In the genomic region with DNA sequence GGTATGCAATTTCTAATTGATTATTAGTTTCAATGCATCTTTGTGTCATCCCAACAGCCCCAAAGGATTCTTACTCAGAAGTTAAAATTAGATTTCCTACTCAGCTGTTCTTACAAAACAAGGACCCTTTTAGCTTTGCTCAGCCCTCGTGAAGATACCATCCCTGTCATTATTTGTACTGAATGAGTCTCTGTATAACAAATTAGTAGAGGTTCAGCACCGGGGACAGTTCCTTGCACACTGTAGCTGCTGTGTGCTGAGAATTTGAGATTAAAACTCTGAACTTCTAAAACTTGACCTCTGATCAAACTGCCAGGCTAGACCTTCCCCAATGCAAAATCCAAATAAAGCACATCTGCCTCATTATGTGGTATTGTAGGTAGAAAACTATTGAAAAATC, we compare ENCODE assay signal across 12 cellular contexts.
A peak's percentile ranks its signal among the peaks of the same experiment; 100 is the strongest.
DNase-seq lines count a peak whose midpoint lies in the region; ATAC-seq, FAIRE-seq and TF ChIP-seq lines count a peak whose summit lies in the region.
"Had no signal": no experiment of that assay in that cellular context is flagged by ENCODE, and none has a peak within 500 bp of the region (broad histone marks: within the 10 kb centered on the region; RNA-seq: fewer than 3 reads in every experiment).

No MANE protein-coding gene starts in this region.

- no peak overlapping the region for H2BK20ac ChIP-seq in H9 (ENCODE audit: low read depth, low read length, poor library complexity, severe bottlenecking)

- H3K4me2 ChIP-seq in H9 (ENCODE audit: insufficient read depth, insufficient read length, low read length) = no peak overlapping the region
- H3K4me2 ChIP-seq: smooth muscle cell had no signal

- no peaks in the 10 kb centered on the region for H3K4me1 ChIP-seq in H9 (ENCODE audit: insufficient read depth, low read length)

- no peaks in the 10 kb centered on the region for H3K36me3 ChIP-seq in bronchial epithelial cell (ENCODE audit: control insufficient read depth, insufficient read depth, low read length)
- H3K36me3 ChIP-seq: thoracic aorta had no signal

- TF ChIP-seq CTCF in H9 (conservative IDR thresholded peaks at IDR 0.05) (no peak), bronchial epithelial cell (IDR thresholded peaks at IDR 0.05; ENCODE audit: insufficient read depth, low read length, severe bottlenecking) (no peak), GM13976 (IDR thresholded peaks at IDR 0.05; ENCODE audit: borderline replicate concordance, control extremely low read depth, extremely low read depth, insufficient read depth, missing control alignments) (no peak)

- in situ Hi-C loops in GM13976 (cut with MboI; ENCODE audit: low sequenced_read_pairs, unreplicated experiment) = no loop called here

- H4K5ac ChIP-seq in H9 (ENCODE audit: insufficient read length, low read depth, low read length) = no peak overlapping the region

- H2BK15ac ChIP-seq in H9 (ENCODE audit: low read depth, low read length) = no peak overlapping the region

- H2AFZ ChIP-seq in H9 (ENCODE audit: low read length) = no peak overlapping the region

- no peak overlapping the region for H3K4ac ChIP-seq in H9 (ENCODE audit: low read depth, low read length)

- no peak overlapping the region for H4K8ac ChIP-seq in H9 (replicated peaks; ENCODE audit: insufficient read length, low read depth, low read length)

- no peaks in the 10 kb centered on the region for H3K79me2 ChIP-seq in H9 (ENCODE audit: insufficient read depth, low read length)

- H4K91ac ChIP-seq in H9 (ENCODE audit: insufficient read length, low read depth, low read length) = no peak overlapping the region

- peak; percentile 62 for FAIRE-seq in bronchial epithelial cell (lab: Jason Lieb, UNC)

- peaks cover 0 to 2% of the 10 kb centered on the region in 2 experiments; a peak in 1 of 5 replicates for H3K9me3 Mint-ChIP-seq in H9
- H3K9me3 Mint-ChIP-seq: T-helper 1 cell treated with Interleukin-12 subunit alpha and Interleukin-12 subunit beta and Interleukin-4 antibody, amounts not matched to agents 30 μg/mL and 1 μg/mL, for 36 hours had no signal

- H2BK120ac ChIP-seq in H9 (ENCODE audit: low read depth, low read length, poor library complexity, severe bottlenecking) = no peak overlapping the region

- H3K9ac ChIP-seq in H9 (ENCODE audit: extremely low read depth, insufficient read length, low read length) = no peak overlapping the region

- no peaks in the 10 kb centered on the region; a peak in 1 of 7 replicates for H3K36me3 Mint-ChIP-seq in H9 (ENCODE audit: insufficient read depth in 1 of 3, low read depth in 3 of 3)

- H2AK5ac ChIP-seq in H9 (ENCODE audit: insufficient read length, low read length) = no peak overlapping the region

- H3K4me1 Mint-ChIP-seq in H9 = no peaks in the 10 kb centered on the region

- H3T11ph ChIP-seq in H9 (ENCODE audit: low read length) = no peak overlapping the region

- no peak overlapping the region for H2BK12ac ChIP-seq in H9 (ENCODE audit: insufficient read length, low read depth, low read length)

- peaks cover 2% of the 10 kb centered on the region; the same call in 1 of the 2 replicates for H3K27me3 Mint-ChIP-seq in H9 (ENCODE audit: low read depth)

- no peak for ATAC-seq in Right ventricle myocardium inferior

- no peak overlapping the region for H3K27ac ChIP-seq in H9 (ENCODE audit: insufficient read length, low read depth, low read length)
- H3K27ac ChIP-seq: thoracic aorta had no signal

- H3K23ac ChIP-seq in H9 (ENCODE audit: insufficient read length, low read depth, low read length) = no peak overlapping the region

- no CpG with 5 or more reads among the region's 2 CpGs for WGBS in H9 (ENCODE audit: extremely low coverage, insufficient read length, low lambda C conversion rate)

- H3K79me1 ChIP-seq in H9 (ENCODE audit: insufficient read depth, low read depth, low read length, poor library complexity, severe bottlenecking) = no peaks in the 10 kb centered on the region

- DNase-seq in H9 = peak; percentile 40
- DNase-seq in MV-4-11 (lab: John Stamatoyannopoulos, UW) = peak; percentile 34
- peak; percentile 24 for DNase-seq in bronchial epithelial cell (ENCODE audit: low read depth)
- peak; percentile 13 for DNase-seq in mucosa of gallbladder (ENCODE audit: low spot score)
- no peak for DNase-seq in GM13976 (ENCODE audit: low spot score)
- no peak for DNase-seq in dedifferentiated amniotic fluid mesenchymal stem cell (ENCODE audit: extremely low spot score)
- DNase-seq in SHP77 (lab: John Stamatoyannopoulos, UW) = no peak
- no peak for DNase-seq in Right ventricle myocardium inferior (ENCODE audit: missing footprints)
- DNase-seq: NCI-H1048 had no signal

- H3K9me3 ChIP-seq in H9 (ENCODE audit: control insufficient read depth, low read depth, low read length) = no peaks in the 10 kb centered on the region
- H3K9me3 ChIP-seq: thoracic aorta had no signal

- H3K14ac ChIP-seq in H9 (ENCODE audit: insufficient read depth, low read length) = no peak overlapping the region

- H3K4me3 ChIP-seq in bronchial epithelial cell (ENCODE audit: low read depth, low read length) = no peak overlapping the region
- H3K4me3 ChIP-seq: smooth muscle cell, thoracic aorta had no signal

- H4K20me1 ChIP-seq in H9 (ENCODE audit: control insufficient read depth, insufficient read depth, insufficient read length) = no peaks in the 10 kb centered on the region

- no peak overlapping the region for H2BK5ac ChIP-seq in H9 (ENCODE audit: insufficient read length, low read length)

- no peak overlapping the region for H3K4me3 Mint-ChIP-seq in H9
- H3K4me3 Mint-ChIP-seq: T-helper 1 cell treated with Interleukin-12 subunit alpha and Interleukin-12 subunit beta and Interleukin-4 antibody, amounts not matched to agents 30 μg/mL and 1 μg/mL, for 36 hours had no signal

- intact Hi-C loops in Right ventricle myocardium inferior (cut with DNase I) = no loop called here

- no peak overlapping the region for H3K18ac ChIP-seq in H9 (ENCODE audit: insufficient read length, low read depth, low read length)

- H3K56ac ChIP-seq in H9 (ENCODE audit: insufficient read length, low read depth, low read length) = no peak overlapping the region

- no peaks in the 10 kb centered on the region for H3K23me2 ChIP-seq in H9 (ENCODE audit: insufficient read length, low read depth, low read length, poor library complexity, severe bottlenecking)

- no peak overlapping the region for H3K27ac Mint-ChIP-seq in H9
- H3K27ac Mint-ChIP-seq: T-helper 1 cell treated with Interleukin-12 subunit alpha and Interleukin-12 subunit beta and Interleukin-4 antibody, amounts not matched to agents 30 μg/mL and 1 μg/mL, for 36 hours had no signal

- no peaks in the 10 kb centered on the region for H3K27me3 ChIP-seq in H9 (ENCODE audit: insufficient read depth, low read length)
- H3K27me3 ChIP-seq in bronchial epithelial cell (ENCODE audit: control insufficient read depth, insufficient read depth, low read length) = no peaks in the 10 kb centered on the region

Comparison
In these comparisons a context has a peak if more than half of its experiments do, and no peak if none do; other contexts are left out.
1. DNase-seq: peak in H9 (single experiment), MV-4-11 (single experiment), bronchial epithelial cell (single experiment) and mucosa of gallbladder (single experiment); none in GM13976 (single experiment), dedifferentiated amniotic fluid mesenchymal stem cell (single experiment), SHP77 (0 of 2) and Right ventricle myocardium inferior (single experiment).